ENCODE assay signal across 19 cellular contexts in the genomic region with DNA sequence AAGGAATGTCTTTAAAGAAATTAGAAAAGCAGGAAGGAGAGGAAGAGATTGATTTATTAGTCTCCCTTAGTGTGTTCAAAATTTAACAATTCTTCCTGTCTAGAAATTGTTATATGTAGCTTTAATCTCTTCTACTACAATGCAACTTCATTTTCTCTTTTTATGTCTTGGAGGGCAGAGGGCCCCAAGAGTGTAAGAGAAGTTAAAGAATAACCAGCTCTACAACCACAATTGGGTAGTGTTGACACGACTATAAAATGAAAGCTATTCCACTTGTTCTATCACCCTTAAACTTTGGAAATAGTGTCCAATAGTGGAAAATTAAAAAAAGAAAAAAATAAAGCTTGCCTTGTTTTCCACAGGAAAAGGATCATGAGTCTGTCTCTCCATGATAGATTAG.
"Had no signal": no experiment of that assay in that cellular context is flagged by ENCODE, and none has a peak within 500 bp of the region (broad histone marks: within the 10 kb centered on the region; RNA-seq: fewer than 3 reads in every experiment).

No MANE protein-coding gene starts in this region.

- H3K4me3 ChIP-seq: body of pancreas, cardiac muscle cell, pancreas, psoas muscle, tibial artery had no signal

- H3K36me3 ChIP-seq: cardiac muscle cell, pancreas, tibial artery had no signal

- H3K27ac ChIP-seq: body of pancreas, cardiac muscle cell, epithelial cell of prostate, pancreas, psoas muscle, tibial artery, VCaP had no signal

- ATAC-seq: activated CD4-positive, CD25-positive, alpha-beta regulatory T cell treated with anti-CD3 and anti-CD28 coated beads, Interleukin-2, amount 50 U/mL, for 24 hours; activated T-cell treated with anti-CD3 and anti-CD28 coated beads, Interleukin-2, amount 50 U/mL, for 72 hours; body of pancreas; pancreas; psoas muscle; right cardiac atrium; stimulated activated naive CD8-positive, alpha-beta T cell treated with anti-CD3 and anti-CD28 coated beads, Interleukin-15, amount 100 ng/mL, for 72 hours had no signal

- FAIRE-seq: kidney, pancreas had no signal

- DNase-seq: activated CD4-positive, alpha-beta memory T cell treated with anti-CD3 and anti-CD28 coated beads, Interleukin-2, amount 10 ng/mL, durations not matched to agents 7 days and 5 days; activated CD4-positive, alpha-beta T cell treated with anti-CD3 and anti-CD28 coated beads, Interleukin-2, amount 10 ng/mL, durations not matched to agents 24 days and 14 days; activated effector memory CD4-positive, alpha-beta T cell treated with Interleukin-2 at 50 U/mL for 16 hours; activated naive CD4-positive, alpha-beta T cell treated with anti-CD3 and anti-CD28 coated beads, Interleukin-2, amount 10 ng/mL, durations not matched to agents 7 days and 5 days; activated T-cell treated with anti-CD3 and anti-CD28 coated beads, Interleukin-2, amount 50 U/mL, for 72 hours; body of pancreas; cortex of kidney; endodermal cell; kidney; pancreas; psoas muscle; right cardiac atrium; stimulated activated CD4-positive, alpha-beta T cell treated with anti-CD3 and anti-CD28 coated beads, Interleukin-1b, Interleukin-23, amount 100 ng/mL, for 48 hours; stimulated activated naive CD8-positive, alpha-beta T cell treated with anti-CD3 and anti-CD28 coated beads, Interleukin-15, amount 100 ng/mL, for 72 hours; tibial artery had no signal

- H3K4me1 ChIP-seq: body of pancreas, pancreas, psoas muscle, tibial artery had no signal

- H3K27me3 ChIP-seq: body of pancreas, cardiac muscle cell, pancreas, tibial artery had no signal

- H3K9me3 ChIP-seq: body of pancreas, pancreas, psoas muscle, tibial artery had no signal
